Comparison of ENCODE assay signal across 12 cellular contexts in genomic region chr5:37859805-37860204, GRCh38. TPM values are rescaled to one million over a fixed set of nuclear protein-coding genes. Genes with fewer than 3 reads are reported as not detected.
DNase-seq lines count a peak whose midpoint lies in the region; ATAC-seq, FAIRE-seq and TF ChIP-seq lines count a peak whose summit lies in the region.
"Had no signal": no experiment of that assay in that cellular context is flagged by ENCODE, and none has a peak within 500 bp of the region (broad histone marks: within the 10 kb centered on the region; RNA-seq: fewer than 3 reads in every experiment).

No MANE protein-coding gene starts in this region.

- 1% methylated on average over 4 of the region's 4 CpGs for WGBS in K562 (ENCODE audit: insufficient coverage, low coverage, missing lambda C conversion rate)

- no peaks in the 10 kb centered on the region for H3K36me3 Mint-ChIP-seq in activated T-helper 1 cell treated with anti-CD3 and anti-CD28 coated beads, Interleukin-12 subunit alpha, Interleukin-12 subunit beta, Interleukin-2, Interleukin-4 antibody, amounts not matched to agents 30 ng/mL and 10 ng/mL and 1 ng/mL, durations not matched to agents 14 hours and 24 hours and 36 hours (ENCODE audit: low read depth)

- no peak overlapping the region for H2AFZ ChIP-seq in K562 (ENCODE audit: low read depth, low read length)

- no peak for TF ChIP-seq RAD21 in K562 (CRISPR knock-in tag; conservative IDR thresholded peaks at IDR 0.05 in 1 of 2, IDR thresholded peaks at IDR 0.05 in 1 of 2)

- no peak for TF ChIP-seq CTCF in K562 (IDR thresholded peaks at IDR 0.05 in 2 of 3, conservative IDR thresholded peaks at IDR 0.05 in 1 of 3; ENCODE audit: insufficient read depth in 2 of 3, low read depth in 1 of 3, low read length in 3 of 3)

- DNase-seq in K562 (ENCODE audit: extremely low read depth in 1 of 4, low spot score in 3 of 4) (no peak), GM03348 (ENCODE audit: low spot score) (no peak), NCI-H1436 (lab: John Stamatoyannopoulos, UW) (no peak), kidney tubule cell (ENCODE audit: low spot score) (no peak)
- no peak for DNase-seq in activated T-helper 1 cell treated with anti-CD3 and anti-CD28 coated beads, Interleukin-12 subunit alpha, Interleukin-12 subunit beta, Interleukin-2, Interleukin-4 antibody, amounts not matched to agents 30 ng/mL and 10 ng/mL and 1 ng/mL, durations not matched to agents 14 hours and 24 hours and 36 hours (ENCODE audit: low spot score)
- DNase-seq: activated CD8-positive, alpha-beta memory T cell treated with anti-CD3 and anti-CD28 coated beads, Interleukin-2, amount 50 U/mL, for 4 hours; NCI-H2081 had no signal

- H3K9me3 Mint-ChIP-seq in activated T-helper 1 cell treated with anti-CD3 and anti-CD28 coated beads, Interleukin-12 subunit alpha, Interleukin-12 subunit beta, Interleukin-2, Interleukin-4 antibody, amounts not matched to agents 30 ng/mL and 10 ng/mL and 1 ng/mL, durations not matched to agents 14 hours and 24 hours and 36 hours: no peaks in the 10 kb centered on the region

- no peak overlapping the region for H3K4me2 ChIP-seq in K562 (ENCODE audit: insufficient read depth, low read length)

- no peak overlapping the region for H3K27ac ChIP-seq in K562 (ENCODE audit: extremely low read depth, low read depth, low read length)

- CTCF ChIA-PET in K562 (lab: Yijun Ruan, JAX; ENCODE audit: low intra/inter-chr PET ratio): no interaction called here

- FAIRE-seq in K562 (lab: Jason Lieb, UNC): no peak

- 0 out of 5 replicates have a peak, but pooled peaks cover 0 to 4% of the 10 kb centered on the region in 2 experiments for H3K27me3 ChIP-seq in K562 (ENCODE audit: control insufficient read depth in 2 of 2, insufficient read depth in 2 of 2, low read length in 2 of 2)

- no peak overlapping the region for H3K9ac ChIP-seq in K562 (ENCODE audit: insufficient read depth in 1 of 2, low read depth in 2 of 2, low read length in 2 of 2)

- TF ChIP-seq EP300 in K562 (IDR thresholded peaks at IDR 0.05; ENCODE audit: low read length): no peak

- H3K27me3 Mint-ChIP-seq in activated T-helper 1 cell treated with anti-CD3 and anti-CD28 coated beads, Interleukin-12 subunit alpha, Interleukin-12 subunit beta, Interleukin-2, Interleukin-4 antibody, amounts not matched to agents 30 ng/mL and 10 ng/mL and 1 ng/mL, durations not matched to agents 14 hours and 24 hours and 36 hours (ENCODE audit: insufficient read depth): peaks cover 2% of the 10 kb centered on the region

- no peak overlapping the region for H3K27ac Mint-ChIP-seq in activated T-helper 1 cell treated with anti-CD3 and anti-CD28 coated beads, Interleukin-12 subunit alpha, Interleukin-12 subunit beta, Interleukin-2, Interleukin-4 antibody, amounts not matched to agents 30 ng/mL and 10 ng/mL and 1 ng/mL, durations not matched to agents 14 hours and 24 hours and 36 hours

- ATAC-seq in GM18909 (IDR thresholded peaks at IDR 0.05; ENCODE audit: poor library complexity, unreplicated experiment): peak; percentile 97
- peak; percentile 98 for ATAC-seq in HG02588 (IDR thresholded peaks at IDR 0.05; ENCODE audit: unreplicated experiment)
- ATAC-seq in HG03457 (IDR thresholded peaks at IDR 0.05; ENCODE audit: unreplicated experiment): peak; percentile 88
- ATAC-seq in K562: no peak
- ATAC-seq: SK-N-SH treated with all-trans-retinoic acid at 6 μM for 48 hours had no signal

- no peaks in the 10 kb centered on the region for H3K4me1 ChIP-seq in K562 (replicated peaks in 1 of 2; ENCODE audit: control insufficient read depth in 2 of 2, insufficient read depth in 2 of 2, low read length in 2 of 2)

- H3K36me3 ChIP-seq in K562 (ENCODE audit: control insufficient read depth, insufficient read depth, low read length): no peaks in the 10 kb centered on the region

- no TSS peak for BruUV-seq in K562 (replicated peaks; lab: Mats Ljungman, UMichigan)

- no peaks in the 10 kb centered on the region for H4K20me1 ChIP-seq in K562 (replicated peaks; ENCODE audit: control insufficient read depth, insufficient read depth, low read length)

- H3K4me3 Mint-ChIP-seq in activated T-helper 1 cell treated with anti-CD3 and anti-CD28 coated beads, Interleukin-12 subunit alpha, Interleukin-12 subunit beta, Interleukin-2, Interleukin-4 antibody, amounts not matched to agents 30 ng/mL and 10 ng/mL and 1 ng/mL, durations not matched to agents 14 hours and 24 hours and 36 hours: no peak overlapping the region

- no peak for TF ChIP-seq POLR2A in K562 (conservative IDR thresholded peaks at IDR 0.05)

- no peaks in the 10 kb centered on the region for H3K9me1 ChIP-seq in K562 (ENCODE audit: control insufficient read depth, insufficient read depth, low read length)

- POLR2A ChIA-PET in K562 (lab: Yijun Ruan, JAX): interaction anchor here (0.7 kb wide), 1 partner anchor 344 kb away, joined by 3 read pairs; no protein-coding TSS in a partner anchor

- no peaks in the 10 kb centered on the region for H3K4me1 Mint-ChIP-seq in activated T-helper 1 cell treated with anti-CD3 and anti-CD28 coated beads, Interleukin-12 subunit alpha, Interleukin-12 subunit beta, Interleukin-2, Interleukin-4 antibody, amounts not matched to agents 30 ng/mL and 10 ng/mL and 1 ng/mL, durations not matched to agents 14 hours and 24 hours and 36 hours (ENCODE audit: low read depth)

- no peaks in the 10 kb centered on the region for H3K9me3 ChIP-seq in K562 (replicated peaks; ENCODE audit: control insufficient read depth, insufficient read depth, low read depth, low read length)

- in situ Hi-C loops in K562 (cut with MboI): no loop called here

- intact Hi-C loops in K562 (cut with micrococcal nuclease): no loop called here
- intact Hi-C loops in activated T-helper 1 cell treated with anti-CD3 and anti-CD28 coated beads, Interleukin-12 subunit alpha, Interleukin-12 subunit beta, Interleukin-2, Interleukin-4 antibody, amounts not matched to agents 30 ng/mL and 10 ng/mL and 1 ng/mL, durations not matched to agents 14 hours and 24 hours and 36 hours (cut with micrococcal nuclease): no loop called here

- no peaks in the 10 kb centered on the region for H3K79me2 ChIP-seq in K562 (ENCODE audit: control insufficient read depth, insufficient read depth, low read length)

- H3K4me3 ChIP-seq in K562: no peak overlapping the region
- H3K4me3 ChIP-seq: lung had no signal

TF ChIP-seq in K562, 482 proteins besides CTCF, POLR2A, EP300 and RAD21:
- peak; percentile 47; the same call in 1 of the 2 replicates for TF ChIP-seq SPI1 (IDR thresholded peaks at IDR 0.05; ENCODE audit: borderline replicate concordance, low read depth, low read length)
- no peak for TF ChIP-seq SIN3A (IDR thresholded peaks at IDR 0.05; ENCODE audit: borderline replicate concordance in 2 of 2, control insufficient read depth in 1 of 2, low read depth in 2 of 2, low read length in 2 of 2)

RNA-seq across cellular contexts. Expression of gene GDNF, which starts 20.0 kb away (rescaled TPM):
- not detected in 2 replicates for total RNA-seq in K562 (2011; cell fraction: chromatin; rRNA removed; ENCODE audit: low replicate concordance)
- total RNA-seq in K562 (2011; cell fraction: nucleolus; rRNA removed): not detected in 2 replicates
- not detected in 2 replicates for total RNA-seq in K562 (2011; cell fraction: nucleoplasm; rRNA removed)
- total RNA-seq in K562 (2014; rRNA removed) (not detected in 2 replicates), K562 (2014; rRNA removed; fragmentation: Illumina TruSeq; extraction: Trizol) (not detected in 2 replicates), K562 (2015; rRNA removed; fragmentation: Illumina TruSeq; extraction: Trizol) (not detected in 2 replicates), K562 (2021) (not detected in 2 replicates)
- polyA plus RNA-seq in K562 (2011; rRNA removed) (not detected in 2 replicates), K562 (2014; fragmentation: Illumina TruSeq; extraction: Trizol) (not detected in 2 replicates), K562 (2014; fragmentation: Nextera tagmentation; extraction: Ambion mirVana) (not detected), K562 (2014; rRNA removed) (not detected in 2 replicates)
- polyA plus RNA-seq in K562 (2011; cell fraction: cytosol; rRNA removed): not detected in 2 replicates
- polyA plus RNA-seq in K562 (2011; cell fraction: nucleus; rRNA removed): not detected in 2 replicates
- not detected in 2 replicates for polyA plus RNA-seq in K562 (2012)
- not detected in 2 replicates for polyA minus RNA-seq in K562 (2011; rRNA and poly(A)+ RNA removed)
- polyA minus RNA-seq in K562 (2011; cell fraction: cytosol; rRNA and poly(A)+ RNA removed): not detected in 2 replicates
- not detected in 2 replicates for polyA minus RNA-seq in K562 (2011; cell fraction: nucleus; rRNA and poly(A)+ RNA removed)
- total RNA-seq in activated T-helper 1 cell treated with anti-CD3 and anti-CD28 coated beads, Interleukin-12 subunit alpha, Interleukin-12 subunit beta, Interleukin-2, Interleukin-4 antibody, amounts not matched to agents 30 ng/mL and 10 ng/mL and 1 ng/mL, durations not matched to agents 14 hours and 24 hours and 36 hours: 0.36 and 0.44 TPM in 2 replicates
- total RNA-seq: lung had no signal
